In genomic region chr15:85154061-85154460, GRCh38 we compare ENCODE assay signal across 20 cellular contexts.
DNase-seq lines count a peak whose midpoint lies in the region; ATAC-seq and TF ChIP-seq lines count a peak whose summit lies in the region.
"Had no signal": no experiment of that assay in that cellular context is flagged by ENCODE, and none has a peak within 500 bp of the region (broad histone marks: within the 10 kb centered on the region; RNA-seq: fewer than 3 reads in every experiment).

No MANE protein-coding gene starts in this region.

- no peaks in the 10 kb centered on the region for H3K9me3 Mint-ChIP-seq in GM23338

- H3K9me3 ChIP-seq in mucosa of descending colon, result no peaks in the 10 kb centered on the region
- no peaks in the 10 kb centered on the region for H3K9me3 ChIP-seq in transverse colon
- H3K9me3 ChIP-seq in upper lobe of right lung, result no peaks in the 10 kb centered on the region

- H3K36me3 ChIP-seq in GM23338 (ENCODE audit: insufficient read depth) (no peaks in the 10 kb centered on the region), mucosa of descending colon (ENCODE audit: low read depth) (no peaks in the 10 kb centered on the region), transverse colon (no peaks in the 10 kb centered on the region), upper lobe of right lung (no peaks in the 10 kb centered on the region)

- no peak for TF ChIP-seq EP300 in transverse colon (IDR thresholded peaks at IDR 0.05; ENCODE audit: low read depth)

- H4K20me1 ChIP-seq in GM23338 (replicated peaks; ENCODE audit: insufficient read depth), result no peaks in the 10 kb centered on the region

- H3K9me2 ChIP-seq in GM23338 (ENCODE audit: insufficient read depth), result no peaks in the 10 kb centered on the region

- in situ Hi-C loops in transverse colon (cut with MboI; ENCODE audit: low pct_ligation_motif_present in 1 of 4, low pct_unique_long_range_greater_than_20kb in 1 of 4, low sequenced_read_pairs in 3 of 4), result loop anchor here in 3 of 4 donors (25.0 kb wide), 1 partner anchor 133 kb away; no protein-coding TSS in a partner anchor

- H3K4me1 Mint-ChIP-seq in GM23338, result peaks cover 23% of the 10 kb centered on the region

- H3K27me3 Mint-ChIP-seq in GM23338 (ENCODE audit: insufficient read depth, low read depth, poor library complexity), result no peaks in the 10 kb centered on the region

- peak; percentile 26 for DNase-seq in GM23338 (ENCODE audit: low spot score)
- peak; percentile 9 for DNase-seq in M059J (ENCODE audit: low read depth)
- peak; percentile 4 for DNase-seq in dermis blood vessel endothelial cell
- peak in 1 of 3 donors; percentile 25 for DNase-seq in mucosa of descending colon
- no peak for DNase-seq in transverse colon
- DNase-seq in upper lobe of right lung, result no peak
- DNase-seq: activated effector memory CD4-positive, alpha-beta T cell treated with anti-CD3 and anti-CD28 coated beads, Interleukin-2, amount 50 U/mL, for 16 hours; CD4-positive, alpha-beta memory T cell; GDM1; GOT3; hippocampal formation; naive thymus-derived CD4-positive, alpha-beta T cell; NCI-H1105 treated with DMSO at 0.1 percent for 48 hours; NCI-H524 treated with DMSO at 0.1 percent for 48 hours; OCI-M1; SHP77 treated with DMSO at 0.1 percent for 48 hours; T-cell had no signal

- H3K4me3 ChIP-seq in GM23338, result no peak overlapping the region
- H3K4me3 ChIP-seq in mucosa of descending colon, result no peak overlapping the region
- H3K4me3 ChIP-seq in transverse colon, result no peak overlapping the region
- H3K4me3 ChIP-seq in upper lobe of right lung, result no peak overlapping the region
- H3K4me3 ChIP-seq: coronary artery had no signal

- no peak overlapping the region; the same call in 1 of the 2 replicates for H3K27ac Mint-ChIP-seq in GM23338
- H3K27ac Mint-ChIP-seq: CD4-positive, alpha-beta memory T cell; T-cell had no signal

- no peak overlapping the region for H3K4me2 ChIP-seq in GM23338

- no peak for TF ChIP-seq POLR2A in transverse colon (IDR thresholded peaks at IDR 0.05)

- intact Hi-C loops in mucosa of descending colon (cut with DNase I, micrococcal nuclease) (no loop called here), transverse colon (cut with DNase I; ENCODE audit: low total_unique reads) (no loop called here), upper lobe of right lung (cut with DNase I) (no loop called here)

- no peaks in the 10 kb centered on the region for H3F3A ChIP-seq in GM23338 (replicated peaks; ENCODE audit: low read depth)

- no peaks in the 10 kb centered on the region for H3K27me3 ChIP-seq in GM23338 (ENCODE audit: insufficient read depth)
- H3K27me3 ChIP-seq in transverse colon, result no peaks in the 10 kb centered on the region
- H3K27me3 ChIP-seq in upper lobe of right lung, result no peaks in the 10 kb centered on the region

- no peak overlapping the region for H2AFZ ChIP-seq in GM23338
- H2AFZ ChIP-seq: parathyroid adenoma had no signal

- no peak overlapping the region for H3K4me3 Mint-ChIP-seq in GM23338
- H3K4me3 Mint-ChIP-seq: CD4-positive, alpha-beta memory T cell; naive thymus-derived CD4-positive, alpha-beta T cell; T-cell had no signal

- 11 to 34% methylated on average over 2 of the region's 2 CpGs for WGBS in transverse colon (ENCODE audit: low coverage in 1 of 2), 2 donors

- TF ChIP-seq CTCF in GM23338 (conservative IDR thresholded peaks at IDR 0.05; ENCODE audit: low read depth in 2 of 2) (no peak), mucosa of descending colon (IDR thresholded peaks at IDR 0.05) (no peak), transverse colon (IDR thresholded peaks at IDR 0.05) (no peak), upper lobe of right lung (IDR thresholded peaks at IDR 0.05) (no peak)

- H3K27ac ChIP-seq in GM23338 (ENCODE audit: low read depth), result no peak overlapping the region
- H3K27ac ChIP-seq in transverse colon, result no peak overlapping the region
- H3K27ac ChIP-seq in upper lobe of right lung, result no peak overlapping the region
- H3K27ac ChIP-seq: coronary artery, parathyroid adenoma had no signal

- H3K4me1 ChIP-seq in GM23338 (ENCODE audit: insufficient read depth) (no peaks in the 10 kb centered on the region), mucosa of descending colon (ENCODE audit: low read depth) (no peaks in the 10 kb centered on the region), transverse colon (no peaks in the 10 kb centered on the region), upper lobe of right lung (no peaks in the 10 kb centered on the region)
- H3K4me1 ChIP-seq: parathyroid adenoma had no signal

- no peaks in the 10 kb centered on the region for H3K36me3 Mint-ChIP-seq in GM23338 (ENCODE audit: low read depth)
- H3K36me3 Mint-ChIP-seq: T-cell had no signal

- H3K79me2 ChIP-seq in GM23338 (replicated peaks; ENCODE audit: insufficient read depth), result no peaks in the 10 kb centered on the region
- H3K79me2 ChIP-seq: parathyroid adenoma had no signal

- ATAC-seq in GM23338, result peak; percentile 75
- ATAC-seq in mucosa of descending colon, result peak; percentile 51
- no peak for ATAC-seq in GM18870 (IDR thresholded peaks at IDR 0.05; ENCODE audit: unreplicated experiment)
- ATAC-seq in upper lobe of right lung, result no peak
- ATAC-seq: naive thymus-derived CD4-positive, alpha-beta T cell; T-cell had no signal

TF ChIP-seq in GM23338, 12 proteins besides CTCF, POLR2A, EP300 and RAD21 (continues in another document):
- TF ChIP-seq ZNF331 (CRISPR knock-in tag; IDR thresholded peaks at IDR 0.05; ENCODE audit: low read depth), result no peak
- TF ChIP-seq, protein P1, sequence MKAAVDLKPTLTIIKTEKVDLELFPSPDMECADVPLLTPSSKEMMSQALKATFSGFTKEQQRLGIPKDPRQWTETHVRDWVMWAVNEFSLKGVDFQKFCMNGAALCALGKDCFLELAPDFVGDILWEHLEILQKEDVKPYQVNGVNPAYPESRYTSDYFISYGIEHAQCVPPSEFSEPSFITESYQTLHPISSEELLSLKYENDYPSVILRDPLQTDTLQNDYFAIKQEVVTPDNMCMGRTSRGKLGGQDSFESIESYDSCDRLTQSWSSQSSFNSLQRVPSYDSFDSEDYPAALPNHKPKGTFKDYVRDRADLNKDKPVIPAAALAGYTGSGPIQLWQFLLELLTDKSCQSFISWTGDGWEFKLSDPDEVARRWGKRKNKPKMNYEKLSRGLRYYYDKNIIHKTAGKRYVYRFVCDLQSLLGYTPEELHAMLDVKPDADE (IDR thresholded peaks at IDR 0.05), result no peak
- no peak for TF ChIP-seq EZH2phosphoT487 (IDR thresholded peaks at IDR 0.05; ENCODE audit: unreplicated experiment)
- no peak for TF ChIP-seq POLR2AphosphoS5 (IDR thresholded peaks at IDR 0.05; ENCODE audit: low read depth)
- TF ChIP-seq ZNF462 (CRISPR knock-in tag; IDR thresholded peaks at IDR 0.05), result no peak
- no peak for TF ChIP-seq CREB1 (CRISPR knock-in tag; IDR thresholded peaks at IDR 0.05; ENCODE audit: low read depth)

Comparison
In these comparisons a context has a peak if more than half of its experiments do, and no peak if none do; other contexts are left out.
1. ATAC-seq: peak in GM23338 (single experiment) and mucosa of descending colon (single experiment); none in GM18870 (single experiment) and upper lobe of right lung (single experiment).
2. DNase-seq: peak in GM23338 (single experiment), M059J (single experiment) and dermis blood vessel endothelial cell (single experiment); none in transverse colon (single experiment) and upper lobe of right lung (single experiment).